ENCODE assay signal across 19 cellular contexts in genomic region chr12:30794020-30794419, GRCh38. TPM values are rescaled to one million over a fixed set of nuclear protein-coding genes. Genes with fewer than 3 reads are reported as not detected.
DNase-seq lines count a peak whose midpoint lies in the region; ATAC-seq and TF ChIP-seq lines count a peak whose summit lies in the region.
"Had no signal": no experiment of that assay in that cellular context is flagged by ENCODE, and none has a peak within 500 bp of the region (broad histone marks: within the 10 kb centered on the region; RNA-seq: fewer than 3 reads in every experiment).

No MANE protein-coding gene starts in this region.

- TF ChIP-seq POLR2A in transverse colon (IDR thresholded peaks at IDR 0.05): no peak

- H3F3A ChIP-seq in GM23248 (ENCODE audit: insufficient read depth): peaks cover 36% of the 10 kb centered on the region

- TF ChIP-seq CTCF in chondrocyte (IDR thresholded peaks at IDR 0.05) (no peak), transverse colon (IDR thresholded peaks at IDR 0.05) (no peak), left lung (IDR thresholded peaks at IDR 0.05) (no peak)

- no peaks in the 10 kb centered on the region for H3K27me3 ChIP-seq in GM23248 (replicated peaks; ENCODE audit: insufficient read depth)
- H3K27me3 ChIP-seq in skeletal muscle satellite cell (ENCODE audit: control insufficient read depth, insufficient read depth, low read length): no peaks in the 10 kb centered on the region
- peaks cover 44% of the 10 kb centered on the region for H3K27me3 ChIP-seq in transverse colon
- peaks cover 0 to 49% of the 10 kb centered on the region in 2 donors for H3K27me3 ChIP-seq in left lung
- H3K27me3 ChIP-seq: adrenal gland, thyroid gland had no signal

- H4K20me1 ChIP-seq in GM23248 (ENCODE audit: insufficient read depth): no peaks in the 10 kb centered on the region

- H3K4me1 ChIP-seq in GM23248 (ENCODE audit: insufficient read depth): peaks cover 34% of the 10 kb centered on the region
- H3K4me1 ChIP-seq in skeletal muscle satellite cell (ENCODE audit: control insufficient read depth, insufficient read depth, low read length): peaks cover 45% of the 10 kb centered on the region
- H3K4me1 ChIP-seq in transverse colon: peaks cover 0 to 16% (median 12%) of the 10 kb centered on the region in 4 donors
- H3K4me1 ChIP-seq in left lung: peaks cover 5 to 25% of the 10 kb centered on the region in 2 donors

- TF ChIP-seq EP300 in transverse colon (IDR thresholded peaks at IDR 0.05; ENCODE audit: low read depth): no peak

- WGBS in GM23248 (ENCODE audit: low coverage in 1 of 2, low lambda C conversion rate in 2 of 2, missing lambda C conversion rate in 2 of 2), 2 experiments: 83 to 100% methylated on average over 2 to 3 of the region's 3 CpGs
- WGBS in transverse colon (ENCODE audit: low coverage in 1 of 2), 2 donors: 81 to 87% methylated on average over 2 to 3 of the region's 3 CpGs

- H3K4me3 Mint-ChIP-seq in chondrocyte (ENCODE audit: unreplicated experiment): no peak overlapping the region

- peak overlapping the region; percentile 51 for H3K27ac Mint-ChIP-seq in chondrocyte (ENCODE audit: unreplicated experiment)
- H3K27ac Mint-ChIP-seq: IgD-negative memory B cell, progenitor cell of endocrine pancreas had no signal

- no peaks in the 10 kb centered on the region for H3K36me3 Mint-ChIP-seq in chondrocyte (ENCODE audit: low read depth)
- H3K36me3 Mint-ChIP-seq: IgD-negative memory B cell had no signal

- DNase-seq in GM23248: peak; percentile 7
- DNase-seq in M059J (ENCODE audit: low read depth): peak; percentile 42
- DNase-seq in chondrocyte (ENCODE audit: low spot score): no peak
- DNase-seq in pons (ENCODE audit: low spot score): no peak
- no peak for DNase-seq in transverse colon
- no peak for DNase-seq in left lung
- DNase-seq: activated CD4-positive, alpha-beta T cell treated with anti-CD3 and anti-CD28 coated beads, Interleukin-2, amount 50 U/mL, for 4 hours; activated effector memory CD4-positive, alpha-beta T cell treated with anti-CD3 and anti-CD28 coated beads, Interleukin-2, amount 50 U/mL, for 16 hours; adrenal gland; foreskin melanocyte; NCI-H1694; stimulated activated CD4-positive, alpha-beta T cell treated with anti-CD3 and anti-CD28 coated beads, Interleukin-1b, Interleukin-23, amount 100 ng/mL, for 48 hours; stimulated activated naive CD8-positive, alpha-beta T cell treated with anti-CD3 and anti-CD28 coated beads, Interleukin-15, Interleukin-2, amounts not matched to agents 100 U/mL and 50 U/mL, for 24 hours; thyroid gland had no signal

- no peaks in the 10 kb centered on the region for H3K9me3 ChIP-seq in GM23248 (ENCODE audit: low read depth)
- no peaks in the 10 kb centered on the region for H3K9me3 ChIP-seq in skeletal muscle satellite cell (replicated peaks; ENCODE audit: low read length)
- H3K9me3 ChIP-seq in transverse colon: no peaks in the 10 kb centered on the region
- no peaks in the 10 kb centered on the region for H3K9me3 ChIP-seq in left lung
- H3K9me3 ChIP-seq: adrenal gland, thyroid gland had no signal

- ATAC-seq in left lung: no peak
- ATAC-seq: stimulated activated naive CD8-positive, alpha-beta T cell treated with anti-CD3 and anti-CD28 coated beads, Interleukin-15, Interleukin-2, amounts not matched to agents 100 U/mL and 50 U/mL, for 24 hours had no signal

- peaks cover 21% of the 10 kb centered on the region; the same call in 1 of the 2 replicates for H3K79me2 ChIP-seq in GM23248 (ENCODE audit: insufficient read depth)
- H3K79me2 ChIP-seq: hepatocyte had no signal

- H3K9me3 Mint-ChIP-seq in chondrocyte (ENCODE audit: low read depth): no peaks in the 10 kb centered on the region
- H3K9me3 Mint-ChIP-seq: IgD-negative memory B cell had no signal

- H3K27me3 Mint-ChIP-seq in chondrocyte (ENCODE audit: low read depth): no peaks in the 10 kb centered on the region

- peak overlapping the region; percentile 93 for H3K9ac ChIP-seq in GM23248
- peak overlapping the region; percentile 93 for H3K9ac ChIP-seq in skeletal muscle satellite cell (ENCODE audit: low read depth, low read length)

- H2AFZ ChIP-seq in GM23248: no peak overlapping the region
- H2AFZ ChIP-seq: hepatocyte had no signal

- intact Hi-C loops in transverse colon (cut with DNase I; ENCODE audit: low total_unique reads): no loop called here
- intact Hi-C loops in left lung (cut with DNase I): no loop called here

- H3K4me3 ChIP-seq in GM23248 (no peak overlapping the region), skeletal muscle satellite cell (ENCODE audit: low read length) (no peak overlapping the region), transverse colon (no peak overlapping the region), left lung (no peak overlapping the region)
- H3K4me3 ChIP-seq: hepatocyte, lung, thyroid gland had no signal

- peak overlapping the region; percentile 97 for H3K27ac ChIP-seq in GM23248
- H3K27ac ChIP-seq in transverse colon: no peak overlapping the region
- H3K27ac ChIP-seq in left lung: no peak overlapping the region
- H3K27ac ChIP-seq: thyroid gland had no signal

- H3K4me2 ChIP-seq in GM23248 (ENCODE audit: unreplicated experiment) (peak overlapping the region; percentile 95), skeletal muscle satellite cell (ENCODE audit: low read length) (no peak overlapping the region)

- no peaks in the 10 kb centered on the region for H3K9me2 ChIP-seq in GM23248 (ENCODE audit: insufficient read depth)

- in situ Hi-C loops in GM23248 (cut with MboI): no loop called here
- in situ Hi-C loops in transverse colon (cut with MboI; ENCODE audit: low pct_ligation_motif_present in 1 of 4, low pct_unique_long_range_greater_than_20kb in 1 of 4, low sequenced_read_pairs in 3 of 4): no loop called here

- H3K4me1 Mint-ChIP-seq in chondrocyte (ENCODE audit: low read depth): peaks cover 28% of the 10 kb centered on the region

- H3K36me3 ChIP-seq in GM23248 (ENCODE audit: low read depth) (no peaks in the 10 kb centered on the region; the same call in 1 of the 2 replicates), skeletal muscle satellite cell (ENCODE audit: insufficient read depth, low read length) (peaks cover 3% of the 10 kb centered on the region), transverse colon (no peaks in the 10 kb centered on the region), left lung (no peaks in the 10 kb centered on the region)
- H3K36me3 ChIP-seq: adrenal gland, thyroid gland had no signal

RNA-seq across cellular contexts. Expression of gene CAPRIN2, which starts 39.3 kb away (rescaled TPM):
- 24.7 and 33.0 TPM in 2 replicates for total RNA-seq in GM23248 (2014; rRNA removed; shearing (Covaris generic))
- polyA plus RNA-seq in GM23248 (2016; fragmentation: Nextera tagmentation; extraction: Ambion mirVana): 19.3 and 20.1 TPM in 2 replicates
- total RNA-seq in M059J (2014; rRNA removed; shearing (Covaris generic)): 11.5 and 22.2 TPM in 2 replicates
- total RNA-seq in chondrocyte (23.7 to 28.3 TPM (median 25.3 TPM) in 3 replicates), transverse colon (100 to 1,000 TPM in 1 of 4 donors, 10 to 100 TPM in 3; 24.7 to 322 (median 42.5) TPM), left lung (10 to 100 TPM; 16.4 to 20.1 TPM)
- 20.1 and 21.8 TPM in 2 replicates for total RNA-seq in skeletal muscle satellite cell (2012; rRNA removed)

Comparison
In these comparisons a context has a peak if more than half of its experiments do, and no peak if none do; other contexts are left out.
1. DNase-seq: peak in GM23248 (single experiment) and M059J (single experiment); none in chondrocyte (single experiment), pons (single experiment), transverse colon (single experiment) and left lung (0 of 2).